In genomic region chr7:139382439-139382838, GRCh38 we compare ENCODE assay signal across 19 cellular contexts. TPM values are rescaled to one million over a fixed set of nuclear protein-coding genes. Genes with fewer than 3 reads are reported as not detected.
DNase-seq lines count a peak whose midpoint lies in the region; ATAC-seq and TF ChIP-seq lines count a peak whose summit lies in the region.
"Had no signal": no experiment of that assay in that cellular context is flagged by ENCODE, and none has a peak within 500 bp of the region (broad histone marks: within the 10 kb centered on the region; RNA-seq: fewer than 3 reads in every experiment).

No MANE protein-coding gene starts in this region.

- H3K36me3 ChIP-seq in right atrium auricular region (peaks cover 86% of the 10 kb centered on the region), OCI-LY7 (ENCODE audit: insufficient read depth, low read length) (peaks cover 86% of the 10 kb centered on the region)

- H3K4me3 ChIP-seq in right atrium auricular region (no peak overlapping the region), OCI-LY7 (ENCODE audit: low read depth, low read length, poor library complexity, severe bottlenecking) (no peak overlapping the region)
- H3K4me3 ChIP-seq: MG63, SK-N-MC had no signal

- peak overlapping the region; percentile 20 for H3K27ac Mint-ChIP-seq in dendritic cell treated with granulocyte-macrophage colony-stimulating factor and Interleukin-4, amounts not matched to agents 40 ng/mL and 50 ng/mL, for 4 days
- H3K27ac Mint-ChIP-seq: B cell; CD4-positive, CD25-positive, alpha-beta regulatory T cell had no signal

- peak; percentile 47 for ATAC-seq in Right ventricle myocardium superior (ENCODE audit: poor library complexity)
- ATAC-seq: HCT116 had no signal

- intact Hi-C loops in Right ventricle myocardium superior (cut with DNase I) (no loop called here), OCI-LY7 (cut with micrococcal nuclease; ENCODE audit: unreplicated experiment) (no loop called here)
- intact Hi-C loops in dendritic cell treated with granulocyte-macrophage colony-stimulating factor and Interleukin-4, amounts not matched to agents 40 ng/mL and 50 ng/mL, for 4 days (cut with micrococcal nuclease), result no loop called here

- H3K9me3 Mint-ChIP-seq in dendritic cell treated with granulocyte-macrophage colony-stimulating factor and Interleukin-4, amounts not matched to agents 40 ng/mL and 50 ng/mL, for 4 days, result no peaks in the 10 kb centered on the region

- CTCF ChIA-PET in OCI-LY7 (lab: Charles Lee; ENCODE audit: unreplicated experiment), result no interaction called here

- no peak overlapping the region for H3K27ac ChIP-seq in right atrium auricular region
- H3K27ac ChIP-seq in OCI-LY7 (ENCODE audit: low read depth, low read length, poor library complexity, severe bottlenecking), result no peak overlapping the region
- H3K27ac ChIP-seq: SK-N-MC had no signal

- no peaks in the 10 kb centered on the region for H3K9me2 ChIP-seq in OCI-LY7 (ENCODE audit: insufficient read depth, low read length)

- H3K9me3 ChIP-seq in right atrium auricular region (no peaks in the 10 kb centered on the region), OCI-LY7 (ENCODE audit: low read length) (no peaks in the 10 kb centered on the region)
- H3K9me3 ChIP-seq: MG63 had no signal

- BruUV-seq in OCI-LY7 (replicated peaks; lab: Mats Ljungman, UMichigan), result no TSS peak

- no peak overlapping the region for H3K4me3 Mint-ChIP-seq in dendritic cell treated with granulocyte-macrophage colony-stimulating factor and Interleukin-4, amounts not matched to agents 40 ng/mL and 50 ng/mL, for 4 days
- H3K4me3 Mint-ChIP-seq: B cell; CD4-positive, CD25-positive, alpha-beta regulatory T cell had no signal

- peaks cover 71% of the 10 kb centered on the region for H3K36me3 Mint-ChIP-seq in dendritic cell treated with granulocyte-macrophage colony-stimulating factor and Interleukin-4, amounts not matched to agents 40 ng/mL and 50 ng/mL, for 4 days (ENCODE audit: low read depth)

- no peak for DNase-seq in Right ventricle myocardium superior
- DNase-seq in right atrium auricular region (ENCODE audit: low spot score), result no peak
- peak; percentile 77 for DNase-seq in NCI-H82 (lab: John Stamatoyannopoulos, UW)
- DNase-seq in HT-29 (ENCODE audit: low spot score), result no peak
- DNase-seq in OCI-LY7 (ENCODE audit: low spot score), result no peak
- no peak for DNase-seq in RKO (ENCODE audit: low spot score)
- DNase-seq: CD4-positive, CD25-positive, alpha-beta regulatory T cell; GOT3; MG63; NCI-H1048; NCI-H1417 treated with DMSO at 0.1 percent for 48 hours; NCI-H187; NCI-H446; NCI-H748 treated with DMSO at 0.1 percent for 48 hours; SHP77 treated with DMSO at 0.1 percent for 48 hours had no signal

- TF ChIP-seq CTCF in right atrium auricular region (IDR thresholded peaks at IDR 0.05) (no peak), OCI-LY7 (conservative IDR thresholded peaks at IDR 0.05; ENCODE audit: low read length) (no peak)

- no peak overlapping the region for H2AFZ ChIP-seq in OCI-LY7 (ENCODE audit: low read length)

- H3K4me1 Mint-ChIP-seq in dendritic cell treated with granulocyte-macrophage colony-stimulating factor and Interleukin-4, amounts not matched to agents 40 ng/mL and 50 ng/mL, for 4 days (ENCODE audit: low read depth), result peaks cover 9% of the 10 kb centered on the region

- no peaks in the 10 kb centered on the region for H3K4me1 ChIP-seq in right atrium auricular region
- no peaks in the 10 kb centered on the region for H3K4me1 ChIP-seq in OCI-LY7 (ENCODE audit: insufficient read depth, low read length, poor library complexity, severe bottlenecking)

- POLR2A ChIA-PET in OCI-LY7 (lab: Charles Lee), result interaction anchor here (1.4 kb wide), 2 partner anchors 11 to 19 kb away, joined by 3 to 6 read pairs; no protein-coding TSS in a partner anchor

- no peak overlapping the region for H3K4me2 ChIP-seq in OCI-LY7 (ENCODE audit: low read length)

- H4K20me1 ChIP-seq in OCI-LY7 (ENCODE audit: insufficient read depth, low read length), result peaks cover 12% of the 10 kb centered on the region

- H3K27me3 ChIP-seq in right atrium auricular region, result no peaks in the 10 kb centered on the region
- H3K27me3 ChIP-seq: MG63 had no signal

- no peaks in the 10 kb centered on the region for H3K27me3 Mint-ChIP-seq in dendritic cell treated with granulocyte-macrophage colony-stimulating factor and Interleukin-4, amounts not matched to agents 40 ng/mL and 50 ng/mL, for 4 days
- H3K27me3 Mint-ChIP-seq: B cell; CD4-positive, CD25-positive, alpha-beta regulatory T cell had no signal

- H3K79me2 ChIP-seq in OCI-LY7 (ENCODE audit: insufficient read depth, low read depth, low read length), result peaks cover 64% of the 10 kb centered on the region

RNA-seq across cellular contexts. Expression of gene LUC7L2, which starts 22.7 kb away (rescaled TPM):
- total RNA-seq in Right ventricle myocardium superior (45.2 TPM), right atrium auricular region (10 to 100 TPM; 35.0 to 37.2 TPM), OCI-LY7 (2022) (143 and 163 TPM in 2 replicates)
- total RNA-seq in HT-29 (2014; rRNA removed; shearing (Covaris generic)), result 178 and 201 TPM in 2 replicates
- 79.6 and 94.9 TPM in 2 replicates for total RNA-seq in OCI-LY7 (2014; rRNA removed; shearing (Covaris generic))

RNA-seq across cellular contexts. Expression of gene FMC1, which starts 41.3 kb away (rescaled TPM):
- 55.3 TPM for total RNA-seq in Right ventricle myocardium superior
- total RNA-seq in right atrium auricular region, result 10 to 100 TPM; 20.2 to 45.9 TPM
- total RNA-seq in HT-29 (2014; rRNA removed; shearing (Covaris generic)), result 16.5 and 19.4 TPM in 2 replicates
- total RNA-seq in OCI-LY7 (2014; rRNA removed; shearing (Covaris generic)), result 7.2 and 19.5 TPM in 2 replicates
- 15.1 and 18.4 TPM in 2 replicates for total RNA-seq in OCI-LY7 (2022)
